16 cellular contexts compared by ENCODE assay signal in the genomic region with DNA sequence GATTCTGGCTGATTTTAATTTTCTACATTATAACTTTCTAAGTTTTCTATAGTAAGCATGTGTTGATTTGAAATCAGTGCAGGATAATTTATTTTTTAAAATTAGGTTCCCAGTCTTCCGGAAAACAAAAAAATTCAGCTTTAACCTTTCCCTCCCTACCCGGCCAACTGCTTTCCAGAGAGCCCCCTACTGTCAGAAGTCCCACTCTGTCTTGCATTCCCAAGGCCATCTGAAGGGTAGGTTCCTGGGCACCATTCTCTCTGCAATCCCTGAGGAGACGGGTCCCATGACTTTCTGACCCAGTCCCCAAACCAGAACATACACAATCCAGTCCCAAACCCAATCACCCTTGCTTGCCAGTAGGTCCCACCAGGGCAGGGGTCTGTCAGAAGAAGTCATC.
DNase-seq lines count a peak whose midpoint lies in the region; ATAC-seq and TF ChIP-seq lines count a peak whose summit lies in the region.
"Had no signal": no experiment of that assay in that cellular context is flagged by ENCODE, and none has a peak within 500 bp of the region (broad histone marks: within the 10 kb centered on the region; RNA-seq: fewer than 3 reads in every experiment).

No MANE protein-coding gene starts in this region.

- no peaks in the 10 kb centered on the region for H3F3A ChIP-seq in GM23338 (replicated peaks; ENCODE audit: low read depth)

- no CpG with 5 or more reads among the region's 3 CpGs for WGBS in iPS DF 6.9 (ENCODE audit: insufficient coverage, insufficient read length)

- no peak overlapping the region for H2AFZ ChIP-seq in GM23338

- H3K4me1 Mint-ChIP-seq in GM23338, result peaks cover 6% of the 10 kb centered on the region
- H3K4me1 Mint-ChIP-seq in WTC11, result peaks cover 3% of the 10 kb centered on the region
- no peaks in the 10 kb centered on the region for H3K4me1 Mint-ChIP-seq in Calu3 (ENCODE audit: low read depth, unreplicated experiment)
- H3K4me1 Mint-ChIP-seq: CD4-positive, alpha-beta memory T cell; IgD-negative memory B cell had no signal

- H3K4me2 ChIP-seq in GM23338, result no peak overlapping the region
- H3K4me2 ChIP-seq: A549, BLaER1 had no signal

- peak; percentile 45 for DNase-seq in GM23338 (ENCODE audit: low spot score)
- DNase-seq in WTC11 (ENCODE audit: low spot score), result peak; percentile 20
- peak; percentile 7 for DNase-seq in iPS DF 6.9 (ENCODE audit: low read depth, low spot score)
- DNase-seq in mesenteric fat pad (ENCODE audit: low spot score), result peak; percentile 49
- DNase-seq in left lung, result no peak
- no peak for DNase-seq in DMS153 treated with DMSO at 0.1 percent for 48 hours (lab: John Stamatoyannopoulos, UW; ENCODE audit: unreplicated experiment)
- DNase-seq in Calu3, result no peak
- DNase-seq: AML-193; CD4-positive, alpha-beta memory T cell; KBM-7 had no signal

- no peaks in the 10 kb centered on the region for H3K79me2 ChIP-seq in GM23338 (replicated peaks; ENCODE audit: insufficient read depth)

- no TSS peak for BruUV-seq in Calu3 (replicated peaks; lab: Mats Ljungman, UMichigan)

- H3K4me3 Mint-ChIP-seq in GM23338, result no peak overlapping the region
- no peak overlapping the region for H3K4me3 Mint-ChIP-seq in WTC11
- H3K4me3 Mint-ChIP-seq in Calu3 (ENCODE audit: low read depth, unreplicated experiment), result no peak overlapping the region
- H3K4me3 Mint-ChIP-seq: CD14-positive monocyte; CD4-positive, alpha-beta memory T cell; IgD-negative memory B cell had no signal

- no peaks in the 10 kb centered on the region for H3K9me2 ChIP-seq in GM23338 (ENCODE audit: insufficient read depth)

- no peaks in the 10 kb centered on the region for H3K27me3 ChIP-seq in GM23338 (ENCODE audit: insufficient read depth)
- H3K27me3 ChIP-seq in iPS DF 6.9 (ENCODE audit: control insufficient read depth, insufficient read depth, low read length), result no peaks in the 10 kb centered on the region
- no peaks in the 10 kb centered on the region for H3K27me3 ChIP-seq in left lung
- H3K27me3 ChIP-seq: BLaER1 had no signal

- H3K36me3 ChIP-seq in GM23338 (ENCODE audit: insufficient read depth) (no peaks in the 10 kb centered on the region), iPS DF 6.9 (ENCODE audit: control insufficient read depth, insufficient read depth, low read length) (no peaks in the 10 kb centered on the region), left lung (no peaks in the 10 kb centered on the region)
- H3K36me3 ChIP-seq: BLaER1 had no signal

- no peaks in the 10 kb centered on the region for H4K20me1 ChIP-seq in GM23338 (replicated peaks; ENCODE audit: insufficient read depth)
- H4K20me1 ChIP-seq: BLaER1 had no signal

- H3K27ac ChIP-seq in GM23338 (ENCODE audit: low read depth), result no peak overlapping the region
- no peak overlapping the region for H3K27ac ChIP-seq in iPS DF 6.9 (ENCODE audit: low read length)
- no peak overlapping the region for H3K27ac ChIP-seq in left lung
- H3K27ac ChIP-seq: 22Rv1, A549, BLaER1 had no signal

- H3K9me3 Mint-ChIP-seq in GM23338 (no peaks in the 10 kb centered on the region), WTC11 (peaks cover 6% of the 10 kb centered on the region; the same call in 1 of the 2 replicates), Calu3 (ENCODE audit: low read depth, unreplicated experiment) (no peaks in the 10 kb centered on the region)

- H3K27ac Mint-ChIP-seq in GM23338 (no peak overlapping the region; the same call in 1 of the 2 replicates), WTC11 (no peak overlapping the region), Calu3 (ENCODE audit: unreplicated experiment) (no peak overlapping the region)
- H3K27ac Mint-ChIP-seq: CD4-positive, alpha-beta memory T cell; IgD-negative memory B cell had no signal

- intact Hi-C loops in left lung (cut with DNase I), result no loop called here
- intact Hi-C loops in Calu3 (cut with micrococcal nuclease; ENCODE audit: unreplicated experiment), result no loop called here

- ATAC-seq in GM23338, result peak; percentile 75
- ATAC-seq in WTC11, result peak; percentile 61
- no peak for ATAC-seq in left lung
- ATAC-seq: A549, HepG2 had no signal

- H3K4me1 ChIP-seq in GM23338 (ENCODE audit: insufficient read depth) (no peaks in the 10 kb centered on the region), iPS DF 6.9 (ENCODE audit: control insufficient read depth, insufficient read depth, low read length) (no peaks in the 10 kb centered on the region), left lung (no peaks in the 10 kb centered on the region)
- H3K4me1 ChIP-seq: A549, BLaER1 had no signal

- POLR2A ChIA-PET in WTC11 (lab: Charles Lee), result interaction anchor here (0.6 kb wide), 1 partner anchor 872 kb away, joined by 3 read pairs; no protein-coding TSS in a partner anchor

- H3K36me3 Mint-ChIP-seq in GM23338 (ENCODE audit: low read depth) (no peaks in the 10 kb centered on the region), WTC11 (no peaks in the 10 kb centered on the region), Calu3 (ENCODE audit: insufficient read depth, unreplicated experiment) (no peaks in the 10 kb centered on the region)
- H3K36me3 Mint-ChIP-seq: CD14-positive monocyte; CD4-positive, alpha-beta memory T cell; IgD-negative memory B cell had no signal

- H3K9me3 ChIP-seq in iPS DF 6.9 (ENCODE audit: control insufficient read depth, insufficient read depth, low read length), result no peaks in the 10 kb centered on the region
- no peaks in the 10 kb centered on the region for H3K9me3 ChIP-seq in left lung
- H3K9me3 ChIP-seq: A549, BLaER1 had no signal

- H3K4me3 ChIP-seq in GM23338 (no peak overlapping the region), iPS DF 6.9 (ENCODE audit: low read length) (no peak overlapping the region), left lung (no peak overlapping the region)
- H3K4me3 ChIP-seq: A549, BLaER1 had no signal

- CTCF ChIA-PET in WTC11 (lab: Charles Lee) (interaction anchor here (0.7 to 1.0 kb wide), 2 partner anchors 63 to 136 kb away, joined by 3 read pairs; no protein-coding TSS in a partner anchor), Calu3 (lab: Charles Lee) (no interaction called here)

- peaks cover 3% of the 10 kb centered on the region for H3K27me3 Mint-ChIP-seq in GM23338 (ENCODE audit: insufficient read depth, low read depth, poor library complexity)
- H3K27me3 Mint-ChIP-seq in WTC11 (ENCODE audit: low read depth), result no peaks in the 10 kb centered on the region
- peaks cover 86% of the 10 kb centered on the region for H3K27me3 Mint-ChIP-seq in Calu3 (ENCODE audit: unreplicated experiment)

- TF ChIP-seq CTCF in GM23338 (conservative IDR thresholded peaks at IDR 0.05; ENCODE audit: low read depth in 2 of 2) (peak; percentile 39 to 56; a peak in 3 of 4 replicates), WTC11 (IDR thresholded peaks at IDR 0.05) (no peak), left lung (IDR thresholded peaks at IDR 0.05) (no peak), Calu3 (IDR thresholded peaks at IDR 0.05; ENCODE audit: unreplicated experiment) (no peak)

TF ChIP-seq in GM23338, 12 proteins besides CTCF, POLR2A, EP300 and RAD21 (continues in another document):
- TF ChIP-seq CREB1 (CRISPR knock-in tag; IDR thresholded peaks at IDR 0.05; ENCODE audit: low read depth) (no peak), NANOG (IDR thresholded peaks at IDR 0.05; ENCODE audit: borderline replicate concordance) (no peak), EZH2 (IDR thresholded peaks at IDR 0.05; ENCODE audit: low read depth, unreplicated experiment) (no peak), POLR2AphosphoS5 (IDR thresholded peaks at IDR 0.05; ENCODE audit: low read depth) (no peak)
- TF ChIP-seq, protein P1, sequence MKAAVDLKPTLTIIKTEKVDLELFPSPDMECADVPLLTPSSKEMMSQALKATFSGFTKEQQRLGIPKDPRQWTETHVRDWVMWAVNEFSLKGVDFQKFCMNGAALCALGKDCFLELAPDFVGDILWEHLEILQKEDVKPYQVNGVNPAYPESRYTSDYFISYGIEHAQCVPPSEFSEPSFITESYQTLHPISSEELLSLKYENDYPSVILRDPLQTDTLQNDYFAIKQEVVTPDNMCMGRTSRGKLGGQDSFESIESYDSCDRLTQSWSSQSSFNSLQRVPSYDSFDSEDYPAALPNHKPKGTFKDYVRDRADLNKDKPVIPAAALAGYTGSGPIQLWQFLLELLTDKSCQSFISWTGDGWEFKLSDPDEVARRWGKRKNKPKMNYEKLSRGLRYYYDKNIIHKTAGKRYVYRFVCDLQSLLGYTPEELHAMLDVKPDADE (IDR thresholded peaks at IDR 0.05), result no peak

TF ChIP-seq in WTC11, 78 proteins besides CTCF, POLR2A, EP300 and RAD21:
- TF ChIP-seq, protein P2, sequence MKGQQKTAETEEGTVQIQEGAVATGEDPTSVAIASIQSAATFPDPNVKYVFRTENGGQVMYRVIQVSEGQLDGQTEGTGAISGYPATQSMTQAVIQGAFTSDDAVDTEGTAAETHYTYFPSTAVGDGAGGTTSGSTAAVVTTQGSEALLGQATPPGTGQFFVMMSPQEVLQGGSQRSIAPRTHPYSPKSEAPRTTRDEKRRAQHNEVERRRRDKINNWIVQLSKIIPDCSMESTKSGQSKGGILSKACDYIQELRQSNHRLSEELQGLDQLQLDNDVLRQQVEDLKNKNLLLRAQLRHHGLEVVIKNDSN (CRISPR knock-in tag; IDR thresholded peaks at IDR 0.05), result no peak
- no peak for TF ChIP-seq NR1H2 (CRISPR knock-in tag; IDR thresholded peaks at IDR 0.05)
- TF ChIP-seq TCF7 (CRISPR knock-in tag; IDR thresholded peaks at IDR 0.05; ENCODE audit: low read depth), result no peak
- TF ChIP-seq, protein P3, sequence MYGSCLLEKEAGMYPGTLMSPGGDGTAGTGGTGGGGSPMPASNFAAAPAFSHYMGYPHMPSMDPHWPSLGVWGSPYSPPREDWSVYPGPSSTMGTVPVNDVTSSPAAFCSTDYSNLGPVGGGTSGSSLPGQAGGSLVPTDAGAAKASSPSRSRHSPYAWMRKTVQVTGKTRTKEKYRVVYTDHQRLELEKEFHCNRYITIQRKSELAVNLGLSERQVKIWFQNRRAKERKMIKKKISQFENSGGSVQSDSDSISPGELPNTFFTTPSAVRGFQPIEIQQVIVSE (CRISPR knock-in tag; IDR thresholded peaks at IDR 0.05; ENCODE audit: borderline replicate concordance), result no peak
- no peak for TF ChIP-seq ATF1 (CRISPR knock-in tag; IDR thresholded peaks at IDR 0.05)

Comparison
In these comparisons a context has a peak if more than half of its experiments do, and no peak if none do; other contexts are left out.
1. DNase-seq: peak in GM23338 (single experiment), WTC11 (single experiment), iPS DF 6.9 (single experiment) and mesenteric fat pad (single experiment); none in left lung (0 of 2), DMS153 treated with DMSO at 0.1 percent for 48 hours (single experiment) and Calu3 (single experiment).
2. CTCF ChIP-seq: peak in GM23338 (2 of 2); none in WTC11 (single experiment), left lung (0 of 2) and Calu3 (single experiment).